Comparison of ENCODE assay signal across 1 cellular context in genomic region chr10:88979603-88980002, GRCh38.
TF ChIP-seq lines count a peak whose summit lies in the region.

No MANE protein-coding gene starts in this region.

TF ChIP-seq in HCT116, 20 proteins besides CTCF, POLR2A, EP300 and RAD21 (continued from another document):
- TF ChIP-seq REST (IDR thresholded peaks at IDR 0.05; ENCODE audit: low read depth), result no peak
- no peak for TF ChIP-seq ZFX (IDR thresholded peaks at IDR 0.05)
- no peak for TF ChIP-seq CBX3 (IDR thresholded peaks at IDR 0.05; ENCODE audit: low read depth)
- no peak for TF ChIP-seq ZBTB33 (IDR thresholded peaks at IDR 0.05; ENCODE audit: extremely low read depth, insufficient replicate concordance, low read length)
- TF ChIP-seq JUND (IDR thresholded peaks at IDR 0.05), result no peak
- no peak for TF ChIP-seq CEBPB (IDR thresholded peaks at IDR 0.05; ENCODE audit: low read depth)
- no peak for TF ChIP-seq EZH2 (IDR thresholded peaks at IDR 0.05)
